ENCODE assay signal across 13 cellular contexts in the genomic region with DNA sequence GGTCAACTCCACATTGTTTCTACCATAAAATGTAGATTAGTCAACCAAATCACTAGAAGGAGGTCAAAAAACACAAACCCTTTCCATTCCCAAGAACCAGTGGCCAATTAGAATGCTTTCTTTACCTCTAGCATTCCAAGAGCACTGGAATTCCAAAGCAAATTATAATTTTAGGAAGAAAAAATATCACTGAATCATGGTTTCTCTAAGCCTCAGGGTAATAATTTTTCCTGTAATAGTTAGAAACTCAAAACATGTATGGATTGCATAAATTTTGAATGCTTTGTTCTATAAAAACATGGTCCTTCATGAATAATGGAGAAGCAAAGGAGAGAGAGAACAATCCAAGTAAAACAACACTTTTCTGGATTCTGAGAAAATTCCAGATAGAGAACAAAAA.
"Had no signal": no experiment of that assay in that cellular context is flagged by ENCODE, and none has a peak within 500 bp of the region (broad histone marks: within the 10 kb centered on the region; RNA-seq: fewer than 3 reads in every experiment).

No MANE protein-coding gene starts in this region.

- H3K9me3 ChIP-seq: adrenal gland, colonic mucosa, prostate gland, right lobe of liver had no signal

- H3K4me1 ChIP-seq: adrenal gland, colonic mucosa, foreskin keratinocyte, prostate gland, right lobe of liver had no signal

- H3K36me3 ChIP-seq: adrenal gland, colonic mucosa, prostate gland, right lobe of liver had no signal

- H3K4me3 ChIP-seq: adrenal gland, colonic mucosa, prostate gland, right lobe of liver had no signal

- H3K4me3 Mint-ChIP-seq: activated CD8-positive, alpha-beta memory T cell treated with anti-CD3 and anti-CD28 coated beads, Interleukin-2, amount 10 ng/mL, durations not matched to agents 7 days and 5 days; natural killer cell; stimulated activated effector memory CD8-positive, alpha-beta T cell treated with anti-CD3 and anti-CD28 coated beads, Interleukin-12 subunit alpha, Interleukin-12 subunit beta, amount 100 ng/mL, for 72 hours had no signal

- H3K27ac Mint-ChIP-seq: activated CD8-positive, alpha-beta memory T cell treated with anti-CD3 and anti-CD28 coated beads, Interleukin-2, amount 10 ng/mL, durations not matched to agents 7 days and 5 days; natural killer cell; stimulated activated effector memory CD8-positive, alpha-beta T cell treated with anti-CD3 and anti-CD28 coated beads, Interleukin-12 subunit alpha, Interleukin-12 subunit beta, amount 100 ng/mL, for 72 hours had no signal

- H3K9me3 Mint-ChIP-seq: natural killer cell; stimulated activated effector memory CD8-positive, alpha-beta T cell treated with anti-CD3 and anti-CD28 coated beads, Interleukin-12 subunit alpha, Interleukin-12 subunit beta, amount 100 ng/mL, for 72 hours had no signal

- DNase-seq: activated CD8-positive, alpha-beta memory T cell treated with anti-CD3 and anti-CD28 coated beads, Interleukin-2, amount 10 ng/mL, durations not matched to agents 7 days and 5 days; adrenal gland; caudate nucleus; colonic mucosa; effector CD4-positive, alpha-beta T cell; foreskin keratinocyte; natural killer cell; occipital lobe; right lobe of liver; substantia nigra had no signal

- H3K27me3 ChIP-seq: adrenal gland, colonic mucosa, foreskin keratinocyte, right lobe of liver had no signal

- H3K4me1 Mint-ChIP-seq: natural killer cell; stimulated activated effector memory CD8-positive, alpha-beta T cell treated with anti-CD3 and anti-CD28 coated beads, Interleukin-12 subunit alpha, Interleukin-12 subunit beta, amount 100 ng/mL, for 72 hours had no signal

- H3K36me3 Mint-ChIP-seq: natural killer cell had no signal

- ATAC-seq: activated CD8-positive, alpha-beta memory T cell treated with anti-CD3 and anti-CD28 coated beads, Interleukin-2, amount 10 ng/mL, durations not matched to agents 7 days and 5 days; foreskin keratinocyte; natural killer cell; right lobe of liver; Right ventricle myocardium inferior; stimulated activated effector memory CD8-positive, alpha-beta T cell treated with anti-CD3 and anti-CD28 coated beads, Interleukin-12 subunit alpha, Interleukin-12 subunit beta, amount 100 ng/mL, for 72 hours had no signal
